Comparison of ENCODE assay signal across 25 cellular contexts in genomic region chr10:78420946-78421732, GRCh38.
DNase-seq lines count a peak whose midpoint lies in the region; ATAC-seq and TF ChIP-seq lines count a peak whose summit lies in the region.
"Had no signal": no experiment of that assay in that cellular context is flagged by ENCODE, and none has a peak within 500 bp of the region (broad histone marks: within the 10 kb centered on the region; RNA-seq: fewer than 3 reads in every experiment).

No MANE protein-coding gene starts in this region.

- no peak overlapping the region for H2BK120ac ChIP-seq in neuronal stem cell (ENCODE audit: low read depth, low read length)

- peak overlapping the region; percentile 86 for H2AFZ ChIP-seq in GM23338
- H2AFZ ChIP-seq in neuronal stem cell (ENCODE audit: low read length), result peak overlapping the region; percentile 57

- no peak overlapping the region for H3K4ac ChIP-seq in neuronal stem cell (ENCODE audit: low read length)

- peak; percentile 70 for ATAC-seq in GM23338
- ATAC-seq in gastroesophageal sphincter, result peak; percentile 25
- no peak for ATAC-seq in HG02852 (IDR thresholded peaks at IDR 0.05; ENCODE audit: unreplicated experiment)
- ATAC-seq: activated CD8-positive, alpha-beta T cell treated with anti-CD3 and anti-CD28 coated beads for 36 hours had no signal

- peak overlapping the region; percentile 10; the same call in 2 of the 3 replicates for H3K4me3 Mint-ChIP-seq in GM23338
- no peak overlapping the region for H3K4me3 Mint-ChIP-seq in progenitor cell of endocrine pancreas (ENCODE audit: low read depth)
- H3K4me3 Mint-ChIP-seq in Caco-2 (ENCODE audit: unreplicated experiment), result no peak overlapping the region
- H3K4me3 Mint-ChIP-seq: activated B cell treated with CpG ODN at 0.5 μM for 24 hours; activated CD8-positive, alpha-beta T cell treated with anti-CD3 and anti-CD28 coated beads for 36 hours; dendritic cell treated with granulocyte-macrophage colony-stimulating factor and Interleukin-4, amounts not matched to agents 40 ng/mL and 50 ng/mL, for 4 days; immature natural killer cell had no signal

- peak overlapping the region; percentile 6; the same call in 1 of the 2 replicates for H3K4me2 ChIP-seq in GM23338
- H3K4me2 ChIP-seq in neuronal stem cell (ENCODE audit: insufficient read depth, low read length, poor library complexity, severe bottlenecking), result no peak overlapping the region
- H3K4me2 ChIP-seq: BLaER1 treated with 17β-estradiol and CSF1 and Interleukin-3, amounts not matched to agents 10 nM and 100 nM had no signal

- no peak overlapping the region for H3K9ac ChIP-seq in neuronal stem cell (ENCODE audit: low read depth, low read length, poor library complexity)
- H3K9ac ChIP-seq: BLaER1 treated with 17β-estradiol and CSF1 and Interleukin-3, amounts not matched to agents 10 nM and 100 nM had no signal

- H3K9me3 Mint-ChIP-seq in GM23338, result peaks cover 8% of the 10 kb centered on the region; the same call in 1 of the 3 replicates
- peaks cover 12% of the 10 kb centered on the region for H3K9me3 Mint-ChIP-seq in progenitor cell of endocrine pancreas (ENCODE audit: low read depth)
- H3K9me3 Mint-ChIP-seq in Caco-2 (ENCODE audit: unreplicated experiment), result no peaks in the 10 kb centered on the region

- H3K36me3 Mint-ChIP-seq in GM23338 (ENCODE audit: low read depth) (peaks cover 5% of the 10 kb centered on the region; the same call in 1 of the 3 replicates), progenitor cell of endocrine pancreas (ENCODE audit: insufficient read depth) (no peaks in the 10 kb centered on the region), Caco-2 (ENCODE audit: insufficient read depth, unreplicated experiment) (no peaks in the 10 kb centered on the region)
- H3K36me3 Mint-ChIP-seq: immature natural killer cell had no signal

- H3K27ac Mint-ChIP-seq in GM23338 (peak overlapping the region; percentile 47), progenitor cell of endocrine pancreas (no peak overlapping the region), Caco-2 (ENCODE audit: unreplicated experiment) (no peak overlapping the region)
- H3K27ac Mint-ChIP-seq: activated B cell treated with CpG ODN at 0.5 μM for 24 hours; activated CD8-positive, alpha-beta T cell treated with anti-CD3 and anti-CD28 coated beads for 36 hours; dendritic cell treated with granulocyte-macrophage colony-stimulating factor and Interleukin-4, amounts not matched to agents 40 ng/mL and 50 ng/mL, for 4 days; immature natural killer cell had no signal

- no peaks in the 10 kb centered on the region for H3K79me2 ChIP-seq in GM23338 (replicated peaks; ENCODE audit: insufficient read depth)

- TF ChIP-seq CTCF in GM23338 (conservative IDR thresholded peaks at IDR 0.05; ENCODE audit: low read depth in 2 of 2) (no peak), gastroesophageal sphincter (IDR thresholded peaks at IDR 0.05) (no peak), progenitor cell of endocrine pancreas (IDR thresholded peaks at IDR 0.05; ENCODE audit: unreplicated experiment) (no peak), Caco-2 (IDR thresholded peaks at IDR 0.05; ENCODE audit: insufficient read depth in 1 of 2, low read depth in 1 of 2, low read length in 1 of 2, severe bottlenecking in 1 of 2, unreplicated experiment in 1 of 2) (no peak)

- H3K4me3 ChIP-seq in GM23338 (0 out of 2 replicates have a peak overlapping the region, but pooled peaks have one; percentile 25), gastroesophageal sphincter (no peak overlapping the region), neuronal stem cell (ENCODE audit: low read length in 2 of 2) (peak overlapping the region in 1 of 2 donors; percentile 42), Caco-2 (ENCODE audit: low read depth, low read length) (no peak overlapping the region)
- H3K4me3 ChIP-seq: adrenal gland; BLaER1 treated with 17β-estradiol and CSF1 and Interleukin-3, amounts not matched to agents 10 nM and 100 nM; lower lobe of right lung; MG63; ovary; Peyer's patch; uterus had no signal

- no TSS peak for BruUV-seq in Caco-2 (replicated peaks; lab: Mats Ljungman, UMichigan)

- H3K79me1 ChIP-seq in neuronal stem cell (ENCODE audit: low read depth, low read length), result no peaks in the 10 kb centered on the region

- CTCF ChIA-PET in Caco-2 (lab: Charles Lee), result no interaction called here

- H3K27me3 ChIP-seq in GM23338 (ENCODE audit: insufficient read depth) (no peaks in the 10 kb centered on the region), gastroesophageal sphincter (no peaks in the 10 kb centered on the region), neuronal stem cell (ENCODE audit: control insufficient read depth in 3 of 3, insufficient read depth in 3 of 3, low read depth in 1 of 3, low read length in 3 of 3) (no peaks in the 10 kb centered on the region), Caco-2 (replicated peaks; ENCODE audit: control insufficient read depth, insufficient read depth, low read length) (no peaks in the 10 kb centered on the region)
- H3K27me3 ChIP-seq: adrenal gland; BLaER1 treated with 17β-estradiol and CSF1 and Interleukin-3, amounts not matched to agents 10 nM and 100 nM; heart right ventricle; MG63; ovary; Peyer's patch; uterus had no signal

- TF ChIP-seq EP300 in gastroesophageal sphincter (IDR thresholded peaks at IDR 0.05), result no peak

- no peak overlapping the region for H2BK15ac ChIP-seq in neuronal stem cell (ENCODE audit: low read length)

- 80% methylated on average over 7 to 8 of the region's 16 CpGs for WGBS in gastroesophageal sphincter (ENCODE audit: low coverage in 1 of 2), 2 donors
- no CpG with 5 or more reads among the region's 16 CpGs for WGBS in neuronal stem cell (ENCODE audit: extremely low coverage in 2 of 2, insufficient read length in 2 of 2, insufficient replicate concordance in 1 of 2), 2 donors

- intact Hi-C loops in Caco-2 (cut with micrococcal nuclease; ENCODE audit: unreplicated experiment), result loop anchor here (10.0 kb wide), 2 partner anchors 644 to 774 kb away; partner anchors contain the start of gene ZMIZ1

- no peaks in the 10 kb centered on the region for H3F3A ChIP-seq in GM23338 (replicated peaks; ENCODE audit: low read depth)

- H3K14ac ChIP-seq in neuronal stem cell (ENCODE audit: low read length), result no peak overlapping the region

- peaks cover 35% of the 10 kb centered on the region for H3K4me1 Mint-ChIP-seq in GM23338
- H3K4me1 Mint-ChIP-seq in progenitor cell of endocrine pancreas (ENCODE audit: low read depth), result peaks cover 11% of the 10 kb centered on the region
- H3K4me1 Mint-ChIP-seq in Caco-2 (ENCODE audit: low read depth, unreplicated experiment), result peaks cover 4% of the 10 kb centered on the region
- H3K4me1 Mint-ChIP-seq: activated B cell treated with CpG ODN at 0.5 μM for 24 hours, immature natural killer cell had no signal

- H3K9me3 ChIP-seq in gastroesophageal sphincter, result peaks cover 0 to 18% (median 0%) of the 10 kb centered on the region in 3 donors
- H3K9me3 ChIP-seq in neuronal stem cell (replicated peaks in 1 of 2; ENCODE audit: control insufficient read depth in 2 of 2, insufficient read depth in 1 of 2, low read depth in 1 of 2, low read length in 2 of 2), result peaks cover 2 to 5% of the 10 kb centered on the region in 2 donors
- 0 out of 2 replicates have a peak, but pooled peaks cover 5% of the 10 kb centered on the region for H3K9me3 ChIP-seq in Caco-2
- H3K9me3 ChIP-seq: Peyer's patch had no signal

- no peak overlapping the region for H2BK5ac ChIP-seq in neuronal stem cell (ENCODE audit: low read length)

- H4K8ac ChIP-seq in neuronal stem cell (ENCODE audit: low read depth, low read length), result no peak overlapping the region

- no peak overlapping the region for H3K18ac ChIP-seq in neuronal stem cell (ENCODE audit: low read length)

- DNase-seq in GM23338 (ENCODE audit: low spot score) (no peak), SK-N-DZ (ENCODE audit: low spot score) (peak; percentile 62), neuronal stem cell (ENCODE audit: low spot score) (no peak), progenitor cell of endocrine pancreas (ENCODE audit: low spot score, unreplicated experiment) (no peak), Caco-2 (no peak)
- DNase-seq in activated CD4-positive, alpha-beta T cell treated with anti-CD3 and anti-CD28 coated beads for 4 hours, result no peak
- DNase-seq: ACHN; activated B cell treated with CpG ODN at 0.5 μM for 24 hours; activated CD8-positive, alpha-beta T cell treated with anti-CD3 and anti-CD28 coated beads for 36 hours; activated T-cell treated with anti-CD3 and anti-CD28 coated beads for 4 hours; Calu3; heart right ventricle; immature natural killer cell; lower lobe of right lung; MG63; NCI-H1436 treated with DMSO at 0.1 percent for 48 hours; NCI-H510A; uterus had no signal

- H4K20me1 ChIP-seq in GM23338 (replicated peaks; ENCODE audit: insufficient read depth), result no peaks in the 10 kb centered on the region
- H4K20me1 ChIP-seq: BLaER1 treated with 17β-estradiol and CSF1 and Interleukin-3, amounts not matched to agents 10 nM and 100 nM had no signal

- H3K9me2 ChIP-seq in GM23338 (ENCODE audit: insufficient read depth), result peaks cover 12% of the 10 kb centered on the region

- no peak overlapping the region for H3K23ac ChIP-seq in neuronal stem cell (ENCODE audit: low read depth, low read length, poor library complexity)

- H2BK12ac ChIP-seq in neuronal stem cell (ENCODE audit: low read length), result peak overlapping the region; percentile 2

- H3K4me1 ChIP-seq in GM23338 (ENCODE audit: insufficient read depth) (peaks cover 10% of the 10 kb centered on the region), gastroesophageal sphincter (no peaks in the 10 kb centered on the region), neuronal stem cell (ENCODE audit: control insufficient read depth in 2 of 2, insufficient read depth in 1 of 2, low read depth in 1 of 2, low read length in 2 of 2) (peaks cover 9 to 10% of the 10 kb centered on the region in 2 donors), Caco-2 (peaks cover 4% of the 10 kb centered on the region)
- H3K4me1 ChIP-seq: adrenal gland, Peyer's patch, uterus had no signal

- no peak overlapping the region for H2AK5ac ChIP-seq in neuronal stem cell (ENCODE audit: low read depth, low read length)

- H3K36me3 ChIP-seq in GM23338 (ENCODE audit: insufficient read depth), result no peaks in the 10 kb centered on the region
- no peaks in the 10 kb centered on the region for H3K36me3 ChIP-seq in gastroesophageal sphincter
- H3K36me3 ChIP-seq in neuronal stem cell (replicated peaks in 1 of 2; ENCODE audit: control insufficient read depth in 2 of 2, insufficient read depth in 2 of 2, low read length in 2 of 2), result peaks cover 0 to 1% of the 10 kb centered on the region in 2 donors
- no peaks in the 10 kb centered on the region for H3K36me3 ChIP-seq in Caco-2 (ENCODE audit: control insufficient read depth, insufficient read depth, low read length)
- H3K36me3 ChIP-seq: adrenal gland; BLaER1 treated with 17β-estradiol and CSF1 and Interleukin-3, amounts not matched to agents 10 nM and 100 nM; heart right ventricle; lower lobe of right lung; MG63; ovary; Peyer's patch; uterus had no signal

- H4K91ac ChIP-seq in neuronal stem cell (ENCODE audit: low read depth, low read length, poor library complexity), result no peak overlapping the region

- no peak for TF ChIP-seq POLR2A in gastroesophageal sphincter (IDR thresholded peaks at IDR 0.05)

- POLR2A ChIA-PET in Caco-2 (lab: Charles Lee), result no interaction called here

- H3K27me3 Mint-ChIP-seq in GM23338 (ENCODE audit: insufficient read depth, low read depth, poor library complexity) (peaks cover 8% of the 10 kb centered on the region), progenitor cell of endocrine pancreas (peaks cover 24% of the 10 kb centered on the region), Caco-2 (ENCODE audit: insufficient read depth, unreplicated experiment) (no peaks in the 10 kb centered on the region)

- peak overlapping the region; percentile 64 for H3K27ac ChIP-seq in GM23338 (ENCODE audit: low read depth)
- no peak overlapping the region for H3K27ac ChIP-seq in gastroesophageal sphincter
- H3K27ac ChIP-seq in neuronal stem cell (replicated peaks; ENCODE audit: low read length), result no peak overlapping the region
- H3K27ac ChIP-seq: adrenal gland; BLaER1 treated with 17β-estradiol and CSF1 and Interleukin-3, amounts not matched to agents 10 nM and 100 nM; heart right ventricle; lower lobe of right lung; ovary; Peyer's patch; uterus had no signal
